8 cellular contexts compared by ENCODE assay signal in the genomic region with DNA sequence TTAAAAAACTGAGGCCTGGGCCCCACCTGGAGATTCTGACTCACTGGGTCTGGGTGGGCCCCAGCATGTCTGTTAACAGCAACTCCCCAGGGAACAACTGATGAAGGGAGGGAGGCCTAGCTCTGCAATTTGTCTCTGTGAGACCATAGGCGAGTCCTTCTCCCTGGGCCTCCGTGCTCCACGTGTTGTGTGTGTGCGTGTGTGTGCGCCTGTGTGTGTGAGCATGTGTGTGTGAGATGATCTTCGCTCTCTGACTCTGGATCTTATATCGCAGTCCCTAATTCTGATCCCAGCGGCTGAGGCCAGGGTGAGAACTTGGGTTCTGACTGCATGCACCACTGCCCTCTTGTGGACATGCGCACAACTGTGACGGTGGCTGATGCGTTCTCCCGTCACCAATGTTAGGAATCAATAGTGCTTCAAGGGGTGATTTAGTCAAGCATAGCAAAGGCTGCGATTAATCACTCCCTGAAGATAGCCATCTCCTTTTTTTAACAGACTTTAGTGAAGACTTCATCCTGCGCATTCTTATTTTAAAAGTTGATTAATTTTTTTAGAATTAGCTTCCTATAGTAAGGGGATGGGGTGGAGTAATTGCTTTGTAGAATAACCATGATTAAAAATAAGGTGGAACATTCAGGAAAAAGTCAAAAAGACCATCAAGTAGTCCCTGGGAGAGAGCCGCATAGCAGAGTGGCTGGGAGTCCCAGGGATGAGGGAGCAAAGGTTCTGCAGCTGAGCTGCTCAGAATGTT.
DNase-seq lines count a peak whose midpoint lies in the region; ATAC-seq and TF ChIP-seq lines count a peak whose summit lies in the region.

No MANE protein-coding gene starts in this region.

- H3K27ac ChIP-seq in liver (ENCODE audit: low read depth in 1 of 2, low read length in 2 of 2) = no peak overlapping the region

- peak; percentile 96 for TF ChIP-seq RAD21 in liver (IDR thresholded peaks at IDR 0.05)

- H3K9me3 ChIP-seq in liver (ENCODE audit: control insufficient read depth in 4 of 4, low read length in 3 of 4) = no peaks in the 10 kb centered on the region

- H3K4me1 ChIP-seq in liver (ENCODE audit: control insufficient read depth in 4 of 4, insufficient read depth in 4 of 4, low read length in 3 of 4) = peaks cover 0 to 3% (median 1%) of the 10 kb centered on the region in 4 donors

- ATAC-seq in GM18873 (IDR thresholded peaks at IDR 0.05; ENCODE audit: low FRiP score, unreplicated experiment) (peak; percentile 64), HG03196 (IDR thresholded peaks at IDR 0.05; ENCODE audit: unreplicated experiment) (peak; percentile 84)

- TF ChIP-seq CTCF in AG09319 (IDR thresholded peaks at IDR 0.05; ENCODE audit: low read depth, low read length) = peak; percentile 88
- peak; percentile 90 for TF ChIP-seq CTCF in choroid plexus epithelial cell (conservative IDR thresholded peaks at IDR 0.05; ENCODE audit: low read depth, low read length)
- peak; percentile 94 for TF ChIP-seq CTCF in liver (IDR thresholded peaks at IDR 0.05; ENCODE audit: low read depth, low read length, missing input control)

- H3K4me3 ChIP-seq in choroid plexus epithelial cell (ENCODE audit: low read depth, low read length) (peak overlapping the region; percentile 23), liver (ENCODE audit: low read depth in 1 of 3, low read length in 3 of 3) (no peak overlapping the region)

- WGBS in liver = 15% methylated on average over 15 of the region's 15 CpGs

- H3K36me3 ChIP-seq in liver (ENCODE audit: control insufficient read depth in 4 of 4, insufficient read depth in 3 of 4, low read depth in 1 of 4, low read length in 3 of 4) = no peaks in the 10 kb centered on the region

- DNase-seq in AG09319 (ENCODE audit: extremely low read depth, low read depth) = peak; percentile 25
- DNase-seq in NCI-H226 = peak; percentile 37
- DNase-seq in activated CD4-positive, alpha-beta T cell treated with anti-CD3 and anti-CD28 coated beads for 24 hours (ENCODE audit: low read depth in 2 of 2) = peak; percentile 78 to 80
- peak; percentile 88 for DNase-seq in choroid plexus epithelial cell (ENCODE audit: low read depth)
- DNase-seq in stimulated activated CD4-positive, alpha-beta T cell treated with anti-CD3 and anti-CD28 coated beads, TNF-alpha, amount 100 ng/mL, for 4 hours (ENCODE audit: low read depth in 3 of 3) = peak; percentile 61 to 75 (median 69)

- H3K9ac ChIP-seq in liver (ENCODE audit: low read depth in 1 of 2, low read length in 2 of 2) = no peak overlapping the region

- no peaks in the 10 kb centered on the region for H3K27me3 ChIP-seq in liver (ENCODE audit: control insufficient read depth in 4 of 4, insufficient read depth in 4 of 4, low read length in 3 of 4)

TF ChIP-seq in liver, 16 proteins besides CTCF, POLR2A, EP300 and RAD21:
- TF ChIP-seq, protein P1, sequence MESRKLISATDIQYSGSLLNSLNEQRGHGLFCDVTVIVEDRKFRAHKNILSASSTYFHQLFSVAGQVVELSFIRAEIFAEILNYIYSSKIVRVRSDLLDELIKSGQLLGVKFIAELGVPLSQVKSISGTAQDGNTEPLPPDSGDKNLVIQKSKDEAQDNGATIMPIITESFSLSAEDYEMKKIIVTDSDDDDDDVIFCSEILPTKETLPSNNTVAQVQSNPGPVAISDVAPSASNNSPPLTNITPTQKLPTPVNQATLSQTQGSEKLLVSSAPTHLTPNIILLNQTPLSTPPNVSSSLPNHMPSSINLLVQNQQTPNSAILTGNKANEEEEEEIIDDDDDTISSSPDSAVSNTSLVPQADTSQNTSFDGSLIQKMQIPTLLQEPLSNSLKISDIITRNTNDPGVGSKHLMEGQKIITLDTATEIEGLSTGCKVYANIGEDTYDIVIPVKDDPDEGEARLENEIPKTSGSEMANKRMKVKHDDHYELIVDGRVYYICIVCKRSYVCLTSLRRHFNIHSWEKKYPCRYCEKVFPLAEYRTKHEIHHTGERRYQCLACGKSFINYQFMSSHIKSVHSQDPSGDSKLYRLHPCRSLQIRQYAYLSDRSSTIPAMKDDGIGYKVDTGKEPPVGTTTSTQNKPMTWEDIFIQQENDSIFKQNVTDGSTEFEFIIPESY (IDR thresholded peaks at IDR 0.05) = no peak
- peak in 1 of 2 donors; percentile 21 for TF ChIP-seq RXRA (IDR thresholded peaks at IDR 0.05)

Comparison
In these comparisons a context has a peak if more than half of its experiments do, and no peak if none do; other contexts are left out.
1. DNase-seq: peak in every context shown above with its lines; median percentile 88 in choroid plexus epithelial cell; 79 in activated CD4-positive, alpha-beta T cell treated with anti-CD3 and anti-CD28 coated beads for 24 hours; 69 in stimulated activated CD4-positive, alpha-beta T cell treated with anti-CD3 and anti-CD28 coated beads, TNF-alpha, amount 100 ng/mL, for 4 hours; 37 in NCI-H226; 25 in AG09319.